In genomic region chr6:166361080-166361429, GRCh38 we compare ENCODE assay signal across 17 cellular contexts. TPM values are rescaled to one million over a fixed set of nuclear protein-coding genes. Genes with fewer than 3 reads are reported as not detected.
DNase-seq lines count a peak whose midpoint lies in the region; ATAC-seq and TF ChIP-seq lines count a peak whose summit lies in the region.
"Had no signal": no experiment of that assay in that cellular context is flagged by ENCODE, and none has a peak within 500 bp of the region (broad histone marks: within the 10 kb centered on the region; RNA-seq: fewer than 3 reads in every experiment).

No MANE protein-coding gene starts in this region.

- H3K27me3 ChIP-seq in right lobe of liver (no peaks in the 10 kb centered on the region), MG63 (peaks cover 10% of the 10 kb centered on the region; the same call in 1 of the 2 replicates), osteoblast (ENCODE audit: insufficient read depth, low read length) (no peaks in the 10 kb centered on the region)
- H3K27me3 ChIP-seq: adrenal gland had no signal

- intact Hi-C loops in right lobe of liver (cut with DNase I), result no loop called here

- H3K79me2 ChIP-seq in osteoblast (ENCODE audit: insufficient read depth, low read length), result no peaks in the 10 kb centered on the region

- H3K27ac Mint-ChIP-seq in chondrocyte (ENCODE audit: unreplicated experiment), result peak overlapping the region; percentile 89
- H3K27ac Mint-ChIP-seq: mesothelial cell of epicardium had no signal

- H3K4me1 Mint-ChIP-seq in chondrocyte (ENCODE audit: low read depth), result peaks cover 47% of the 10 kb centered on the region
- H3K4me1 Mint-ChIP-seq: mesothelial cell of epicardium had no signal

- H3K27me3 Mint-ChIP-seq in chondrocyte (ENCODE audit: low read depth), result no peaks in the 10 kb centered on the region

- H2AFZ ChIP-seq in osteoblast (ENCODE audit: low read length), result no peak overlapping the region

- 25% methylated on average over 1 of the region's 3 CpGs for WGBS in right lobe of liver (ENCODE audit: insufficient coverage, low coverage, low lambda C conversion rate, missing lambda C conversion rate)

- H3K4me3 ChIP-seq in AG10803 (ENCODE audit: low read length) (no peak overlapping the region), right lobe of liver (no peak overlapping the region), MG63 (no peak overlapping the region), osteoblast (ENCODE audit: insufficient read depth, low read length) (no peak overlapping the region)
- H3K4me3 ChIP-seq: adrenal gland, GM12878, HAP-1, PC-9, thoracic aorta had no signal

- H3K9me3 ChIP-seq in right lobe of liver (no peaks in the 10 kb centered on the region), MG63 (no peaks in the 10 kb centered on the region), osteoblast (ENCODE audit: low read depth, low read length) (no peaks in the 10 kb centered on the region)
- H3K9me3 ChIP-seq: adrenal gland, thoracic aorta had no signal

- TF ChIP-seq POLR2A in right lobe of liver (IDR thresholded peaks at IDR 0.05), result peak; percentile 38

- TF ChIP-seq CTCF in AG10803 (conservative IDR thresholded peaks at IDR 0.05; ENCODE audit: low read length), result no peak
- TF ChIP-seq CTCF in chondrocyte (IDR thresholded peaks at IDR 0.05), result no peak
- no peak for TF ChIP-seq CTCF in right lobe of liver (IDR thresholded peaks at IDR 0.05)
- no peak for TF ChIP-seq CTCF in osteoblast (IDR thresholded peaks at IDR 0.05; ENCODE audit: extremely low read depth, low read depth, low read length)

- H3K27ac ChIP-seq in right lobe of liver (peak overlapping the region; percentile 47 to 71 (median 67)), osteoblast (ENCODE audit: low read depth, low read length) (no peak overlapping the region)
- H3K27ac ChIP-seq: adrenal gland, PC-9, thoracic aorta had no signal

- H4K20me1 ChIP-seq in osteoblast (ENCODE audit: insufficient read depth, low read length), result no peaks in the 10 kb centered on the region

- peaks cover 3% of the 10 kb centered on the region for H3K36me3 Mint-ChIP-seq in chondrocyte (ENCODE audit: low read depth)
- H3K36me3 Mint-ChIP-seq: mesothelial cell of epicardium had no signal

- H3K4me1 ChIP-seq in right lobe of liver (peaks cover 0 to 32% (median 12%) of the 10 kb centered on the region in 4 donors), osteoblast (ENCODE audit: insufficient read depth, low read length) (peaks cover 26% of the 10 kb centered on the region)

- no peak overlapping the region for H3K4me2 ChIP-seq in osteoblast (ENCODE audit: insufficient read depth, low read length)

- DNase-seq in AG10803 (ENCODE audit: low read depth) (peak; percentile 27), NCI-H226 (peak; percentile 22), chondrocyte (ENCODE audit: low spot score) (no peak), right lobe of liver (peak; percentile 83 to 92 (median 90)), MG63 (no peak), osteoblast (ENCODE audit: insufficient read length, low spot score, missing footprints) (no peak), occipital lobe (lab: John Stamatoyannopoulos, UW) (no peak)
- DNase-seq: activated CD8-positive, alpha-beta memory T cell treated with anti-CD3 and anti-CD28 coated beads, Interleukin-2, amount 50 U/mL, for 48 hours; NCI-H2081 treated with DMSO at 0.1 percent for 48 hours; PC-9 had no signal

- H3K4me3 Mint-ChIP-seq in chondrocyte (ENCODE audit: unreplicated experiment), result peak overlapping the region; percentile 35
- H3K4me3 Mint-ChIP-seq: mesothelial cell of epicardium had no signal

- H3K36me3 ChIP-seq in right lobe of liver (peaks cover 0 to 27% (median 13%) of the 10 kb centered on the region in 4 donors), MG63 (peaks cover 5% of the 10 kb centered on the region; the same call in 1 of the 2 replicates), osteoblast (ENCODE audit: insufficient read depth, low read length) (no peaks in the 10 kb centered on the region)
- H3K36me3 ChIP-seq: thoracic aorta had no signal

- ATAC-seq in right lobe of liver (peak; percentile 87 to 97 (median 90)), GM21723 (IDR thresholded peaks at IDR 0.05; ENCODE audit: unreplicated experiment) (no peak)
- ATAC-seq: GM12878 had no signal

- peaks cover 4% of the 10 kb centered on the region for H3K9me3 Mint-ChIP-seq in chondrocyte (ENCODE audit: low read depth)

RNA-seq across cellular contexts. Expression of gene SFT2D1, which starts 18.7 kb away (rescaled TPM):
- 19.0 to 30.0 TPM (median 26.0 TPM) in 3 replicates for total RNA-seq in chondrocyte
- total RNA-seq in right lobe of liver, result 10 to 100 TPM in 5 of 6 experiments, 1 to 10 TPM in 1; 6.7 to 14.0 (median 12.8) TPM
- 22.6 and 28.8 TPM in 2 replicates for total RNA-seq in MG63 (2014; rRNA removed; shearing (Covaris generic); ENCODE audit: low replicate concordance)
- total RNA-seq in osteoblast, result 22.1 and 25.7 TPM in 2 replicates
- total RNA-seq in occipital lobe, result 24.2 TPM

RNA-seq across cellular contexts. Expression of gene MPC1, which starts 21.7 kb away (rescaled TPM):
- total RNA-seq in chondrocyte (25.1 to 31.6 TPM (median 30.1 TPM) in 3 replicates), right lobe of liver (100 to 1,000 TPM; 102 to 298 (median 180) TPM), osteoblast (23.5 and 29.5 TPM in 2 replicates), occipital lobe (57.7 TPM)
- total RNA-seq in MG63 (2014; rRNA removed; shearing (Covaris generic); ENCODE audit: low replicate concordance), result 44.4 and 58.0 TPM in 2 replicates

RNA-seq across cellular contexts. Expression of gene PRR18, which starts 52.9 kb away (rescaled TPM):
- 0.36 to 0.70 TPM in 2 of 3 replicates, not detected in the other for total RNA-seq in chondrocyte
- total RNA-seq in right lobe of liver, result 1 to 10 TPM in 4 of 6 experiments, under 1 TPM in 2; 0.39 to 3.6 (median 1.6) TPM
- total RNA-seq in MG63 (2014; rRNA removed; shearing (Covaris generic); ENCODE audit: low replicate concordance), result 0.05 and 1.3 TPM in 2 replicates
- total RNA-seq in osteoblast, result 0.29 TPM in 1 of 2 replicates, not detected in the other
- total RNA-seq in occipital lobe, result 0.47 TPM
- total RNA-seq: PC-9, renal cortical epithelial cell, thoracic aorta had no signal

Comparison
In these comparisons a context has a peak if more than half of its experiments do, and no peak if none do; other contexts are left out.
1. DNase-seq: peak in AG10803 (single experiment), NCI-H226 (single experiment) and right lobe of liver (3 of 3); none in chondrocyte (single experiment), MG63 (single experiment), osteoblast (single experiment) and occipital lobe (single experiment).